ENCODE assay signal across 26 cellular contexts in genomic region chr4:177227636-177228035, GRCh38.
"Had no signal": no experiment of that assay in that cellular context is flagged by ENCODE, and none has a peak within 500 bp of the region (broad histone marks: within the 10 kb centered on the region; RNA-seq: fewer than 3 reads in every experiment).

No MANE protein-coding gene starts in this region.

- FAIRE-seq: endometrium, islet of Langerhans, keratinocyte had no signal

- H3K4me3 ChIP-seq: colonic mucosa, esophagus squamous epithelium, gastrocnemius medialis, heart right ventricle, left ventricle myocardium inferior, lower lobe of right lung, mucosa of descending colon had no signal

- H3K9me3 ChIP-seq: colonic mucosa, esophagus squamous epithelium, gastrocnemius medialis, heart right ventricle, left ventricle myocardium inferior, lower lobe of right lung, mucosa of descending colon had no signal

- H3K4me1 ChIP-seq: colonic mucosa, esophagus squamous epithelium, gastrocnemius medialis, left ventricle myocardium inferior, lower lobe of right lung had no signal

- DNase-seq: colonic mucosa; cortex of kidney; effector CD8-positive, alpha-beta T cell; effector memory CD8-positive, alpha-beta T cell; endodermal cell; erythroblast; esophagus squamous epithelium; foreskin fibroblast; foreskin melanocyte; gastrocnemius medialis; glutamatergic neuron; head of caudate nucleus; heart right ventricle; hippocampal formation; kidney glomerular epithelial cell; left colon; left ventricle myocardium inferior; lower lobe of right lung; mesenchymal stem cell; mucosa of descending colon had no signal

- ATAC-seq: effector memory CD8-positive, alpha-beta T cell; esophagus mucosa; gastrocnemius medialis; heart right ventricle; left colon; left lobe of liver; lower lobe of right lung; mucosa of descending colon had no signal

- H3K36me3 ChIP-seq: colonic mucosa, esophagus squamous epithelium, gastrocnemius medialis, heart right ventricle, left ventricle myocardium inferior, lower lobe of right lung had no signal

- H3K27ac ChIP-seq: colonic mucosa, epithelial cell of prostate, esophagus squamous epithelium, gastrocnemius medialis, heart right ventricle, left ventricle myocardium inferior, lower lobe of right lung had no signal

- H3K27me3 ChIP-seq: colonic mucosa, esophagus squamous epithelium, gastrocnemius medialis, heart right ventricle had no signal
